ENCODE assay signal across 2 cellular contexts in genomic region chr5:92904021-92904420, GRCh38.
TF ChIP-seq lines count a peak whose summit lies in the region.

No MANE protein-coding gene starts in this region.

TF ChIP-seq in HepG2, 621 proteins besides CTCF, POLR2A, EP300 and RAD21 (continued from another document):
- TF ChIP-seq ZBED4 (CRISPR knock-in tag; IDR thresholded peaks at IDR 0.05; ENCODE audit: borderline replicate concordance) (no peak), ZNF557 (CRISPR knock-in tag; IDR thresholded peaks at IDR 0.05) (no peak), ZBTB34 (CRISPR knock-in tag; IDR thresholded peaks at IDR 0.05) (no peak), FOXK2 (IDR thresholded peaks at IDR 0.05) (no peak), CREB3 (CRISPR knock-in tag; IDR thresholded peaks at IDR 0.05) (no peak), MEIS2 (CRISPR knock-in tag; IDR thresholded peaks at IDR 0.05) (no peak), ZNF282 (IDR thresholded peaks at IDR 0.05; ENCODE audit: partially characterized antibody) (no peak), ZNF567 (CRISPR knock-in tag; IDR thresholded peaks at IDR 0.05; ENCODE audit: borderline replicate concordance) (no peak), ZNF274 (CRISPR knock-in tag; IDR thresholded peaks at IDR 0.05) (no peak), HINFP (CRISPR knock-in tag; IDR thresholded peaks at IDR 0.05; ENCODE audit: low read depth) (no peak), ERF (CRISPR knock-in tag; IDR thresholded peaks at IDR 0.05) (no peak), MTF2 (CRISPR knock-in tag; IDR thresholded peaks at IDR 0.05; ENCODE audit: borderline replicate concordance) (no peak), ZNF644 (CRISPR knock-in tag; IDR thresholded peaks at IDR 0.05; ENCODE audit: low read depth) (no peak), RXRA (CRISPR knock-in tag; IDR thresholded peaks at IDR 0.05) (no peak), HMG20A (CRISPR knock-in tag; IDR thresholded peaks at IDR 0.05; ENCODE audit: borderline replicate concordance) (no peak)

TF ChIP-seq in HEK293T, 16 proteins besides CTCF, POLR2A, EP300 and RAD21 (continued from another document):
- TF ChIP-seq HDGF (IDR thresholded peaks at IDR 0.05; ENCODE audit: borderline replicate concordance) (no peak), FOXA1 (IDR thresholded peaks at IDR 0.05) (no peak)
